Comparison of ENCODE assay signal across 22 cellular contexts in the genomic region with DNA sequence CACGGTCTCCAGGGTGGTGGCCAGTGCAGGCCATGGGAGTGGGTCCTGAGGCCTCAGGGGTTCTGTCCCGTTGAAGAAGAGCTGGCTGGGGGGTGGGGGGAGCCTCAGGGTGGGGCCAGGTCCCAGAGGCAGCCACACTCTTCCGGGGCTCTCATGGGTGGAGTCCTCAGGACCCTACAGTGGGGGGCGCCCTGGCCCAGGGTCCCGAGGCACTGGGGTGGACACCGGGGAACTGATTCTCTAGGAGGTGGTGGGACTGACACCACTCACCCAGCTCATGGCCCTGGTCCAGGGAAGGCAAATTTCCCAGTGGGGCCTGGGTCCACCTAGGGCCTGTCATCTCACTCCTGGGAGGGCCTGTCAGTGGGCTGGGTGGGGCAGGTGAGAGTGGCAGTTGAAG. TPM values are rescaled to one million over a fixed set of nuclear protein-coding genes. Genes with fewer than 3 reads are reported as not detected.
"Had no signal": no experiment of that assay in that cellular context is flagged by ENCODE, and none has a peak within 500 bp of the region (broad histone marks: within the 10 kb centered on the region; RNA-seq: fewer than 3 reads in every experiment).

No MANE protein-coding gene starts in this region.

- H3K9me3 ChIP-seq: colonic mucosa, neutrophil, right atrium auricular region, sigmoid colon, testis, transverse colon, uterus had no signal

- H3K4me3 ChIP-seq: colonic mucosa, heart left ventricle, right atrium auricular region, sigmoid colon, skin epidermis, testis, transverse colon, uterus had no signal

- H3K4me1 ChIP-seq: colonic mucosa, sigmoid colon, testis, transverse colon, uterus had no signal

- H3K27me3 ChIP-seq: colonic mucosa, heart left ventricle, neutrophil, right atrium auricular region, sigmoid colon, testis, transverse colon, uterus had no signal

- ATAC-seq: naive thymus-derived CD4-positive, alpha-beta T cell had no signal

- H3K36me3 ChIP-seq: colonic mucosa, neutrophil, sigmoid colon, transverse colon, uterus had no signal

- DNase-seq: colonic mucosa; effector CD4-positive, alpha-beta T cell; endodermal cell; erythroblast; foreskin melanocyte; hippocampal formation; left colon; left ventricle myocardium superior; naive thymus-derived CD4-positive, alpha-beta T cell; nephron progenitor cell; sigmoid colon; stimulated activated CD4-positive, alpha-beta T cell treated with anti-CD3 and anti-CD28 coated beads, Interleukin-2, amount 100 ng/mL, for 24 hours; stimulated activated CD4-positive, alpha-beta T cell treated with anti-CD3 and anti-CD28 coated beads, Interleukin-4, amount 100 ng/mL, for 4 hours; stimulated activated naive B cell treated with anti-CD40 and anti-IgM and Interleukin-4, amounts not matched to agents 10 μg/mL and 1 μg/mL and 100 μg/mL, for 72 hours; stimulated activated naive CD8-positive, alpha-beta T cell treated with anti-CD3 and anti-CD28 coated beads, Interleukin-15, amount 100 ng/mL, for 72 hours; testis; transverse colon; uterus had no signal

- H3K27ac ChIP-seq: colonic mucosa, heart left ventricle, neutrophil, right atrium auricular region, sigmoid colon, testis, transverse colon, uterus had no signal

RNA-seq across cellular contexts. Expression of a gene that starts 12.8 kb away (rescaled TPM):
- polyA plus RNA-seq: naive thymus-derived CD4-positive, alpha-beta T cell had no signal
